In genomic region chr9:16105576-16105975, GRCh38 we compare ENCODE assay signal across 17 cellular contexts.
DNase-seq lines count a peak whose midpoint lies in the region; ATAC-seq and TF ChIP-seq lines count a peak whose summit lies in the region.
"Had no signal": no experiment of that assay in that cellular context is flagged by ENCODE, and none has a peak within 500 bp of the region (broad histone marks: within the 10 kb centered on the region; RNA-seq: fewer than 3 reads in every experiment).

No MANE protein-coding gene starts in this region.

- TF ChIP-seq CTCF in AG04450 (IDR thresholded peaks at IDR 0.05; ENCODE audit: low read depth, low read length), result no peak
- TF ChIP-seq CTCF in hepatocyte (IDR thresholded peaks at IDR 0.05; ENCODE audit: poor library complexity), result no peak
- TF ChIP-seq CTCF in CD14-positive monocyte (IDR thresholded peaks at IDR 0.05), result no peak
- TF ChIP-seq CTCF in coronary artery (IDR thresholded peaks at IDR 0.05), result no peak

- H3K9ac ChIP-seq in SK-N-MC (ENCODE audit: insufficient read length), result no peak overlapping the region

- no peak overlapping the region for H3K4me3 Mint-ChIP-seq in CD14-positive monocyte

- peaks cover 0 to 5% (median 0%) of the 10 kb centered on the region in 7 donors for H3K9me3 Mint-ChIP-seq in CD14-positive monocyte

- H4K20me1 ChIP-seq in hepatocyte (ENCODE audit: insufficient read depth, poor library complexity, severe bottlenecking), result no peaks in the 10 kb centered on the region

- DNase-seq in AG04450 (ENCODE audit: low read depth, low spot score), result peak; percentile 39
- no peak for DNase-seq in SK-N-MC (ENCODE audit: low read depth, low spot score)
- DNase-seq in dedifferentiated amniotic fluid mesenchymal stem cell (ENCODE audit: extremely low spot score), result peak; percentile 69
- peak; percentile 48 for DNase-seq in hepatocyte (ENCODE audit: low spot score)
- no peak for DNase-seq in CD14-positive monocyte (ENCODE audit: low spot score)
- DNase-seq in coronary artery (ENCODE audit: low spot score), result no peak
- no peak for DNase-seq in iPS-NIHi11 (ENCODE audit: low spot score)
- DNase-seq: DMS53, KBM-7, NCI-H1092, NCI-H1694, NCI-H510A, NCI-H82, SHP77 treated with DMSO at 0.1 percent for 48 hours had no signal

- H3K4me1 ChIP-seq in hepatocyte (ENCODE audit: insufficient read depth), result peaks cover 52% of the 10 kb centered on the region

- H3K27ac ChIP-seq in AG04450 (ENCODE audit: low read depth, low read length), result peak overlapping the region; percentile 39
- peak overlapping the region; percentile 87 for H3K27ac ChIP-seq in SK-N-MC
- H3K27ac ChIP-seq in hepatocyte, result peak overlapping the region; percentile 92
- H3K27ac ChIP-seq in coronary artery, result no peak overlapping the region

- no peaks in the 10 kb centered on the region for H3K79me2 ChIP-seq in hepatocyte

- no peak overlapping the region for H2AFZ ChIP-seq in hepatocyte

- H3K4me2 ChIP-seq in hepatocyte, result peak overlapping the region; percentile 22

- intact Hi-C loops in CD14-positive monocyte (cut with micrococcal nuclease), result no loop called here

- H3K27me3 Mint-ChIP-seq in CD14-positive monocyte (ENCODE audit: low read depth in 3 of 3), result peaks cover 0 to 7% (median 0%) of the 10 kb centered on the region in 3 donors

- POLR2A ChIA-PET in AG04450 (lab: Yijun Ruan, JAX), result no interaction called here

- 61% methylated on average over 4 of the region's 4 CpGs for WGBS in hepatocyte (ENCODE audit: low lambda C conversion rate, missing lambda C conversion rate)

- H3K36me3 Mint-ChIP-seq in CD14-positive monocyte, result no peaks in the 10 kb centered on the region

- no peaks in the 10 kb centered on the region for H3K9me2 ChIP-seq in hepatocyte (replicated peaks; ENCODE audit: insufficient read depth)

- H3K9me3 ChIP-seq in AG04450 (ENCODE audit: control insufficient read depth, insufficient read depth, low read length) (no peaks in the 10 kb centered on the region), SK-N-MC (ENCODE audit: low read depth, low read length) (no peaks in the 10 kb centered on the region), hepatocyte (ENCODE audit: low read depth) (no peaks in the 10 kb centered on the region)

- H3K27me3 ChIP-seq in AG04450 (ENCODE audit: control insufficient read depth, insufficient read depth, low read length) (no peaks in the 10 kb centered on the region), hepatocyte (no peaks in the 10 kb centered on the region)

- H3K4me3 ChIP-seq in AG04450 (ENCODE audit: low read depth, low read length), result no peak overlapping the region
- peak overlapping the region; percentile 18; the same call in 1 of the 2 replicates for H3K4me3 ChIP-seq in SK-N-MC
- no peak overlapping the region for H3K4me3 ChIP-seq in hepatocyte
- H3K4me3 ChIP-seq in coronary artery, result no peak overlapping the region
- H3K4me3 ChIP-seq: GM12878 had no signal

- ATAC-seq in GM18517 (IDR thresholded peaks at IDR 0.05; ENCODE audit: unreplicated experiment), result no peak
- ATAC-seq: GM12878, HCT116 had no signal

- 0 out of 2 replicates have a peak, but pooled peaks cover 4% of the 10 kb centered on the region for H3K36me3 ChIP-seq in SK-N-MC (ENCODE audit: insufficient read depth, low read length)
- H3K36me3 ChIP-seq in hepatocyte (replicated peaks; ENCODE audit: insufficient read depth, low read depth), result no peaks in the 10 kb centered on the region

- no peak overlapping the region for H3K27ac Mint-ChIP-seq in CD14-positive monocyte

- CTCF ChIA-PET in AG04450 (lab: Charles Lee), result no interaction called here

- peaks cover 3% of the 10 kb centered on the region for H3K4me1 Mint-ChIP-seq in CD14-positive monocyte

Comparison
In these comparisons a context has a peak if more than half of its experiments do, and no peak if none do; other contexts are left out.
1. DNase-seq: peak in AG04450 (single experiment), dedifferentiated amniotic fluid mesenchymal stem cell (single experiment) and hepatocyte (single experiment); none in SK-N-MC (single experiment), CD14-positive monocyte (single experiment), coronary artery (single experiment) and iPS-NIHi11 (single experiment).
2. H3K27ac ChIP-seq: peak in AG04450 (single experiment), SK-N-MC (single experiment) and hepatocyte (single experiment); none in coronary artery (0 of 2).